Comparison of ENCODE assay signal across 28 cellular contexts in genomic region chr11:7591107-7591894, GRCh38.
A peak's percentile ranks its signal among the peaks of the same experiment; 100 is the strongest.
DNase-seq lines count a peak whose midpoint lies in the region; TF ChIP-seq lines count a peak whose summit lies in the region.
"Had no signal": no experiment of that assay in that cellular context is flagged by ENCODE, and none has a peak within 500 bp of the region (broad histone marks: within the 10 kb centered on the region; RNA-seq: fewer than 3 reads in every experiment).

No MANE protein-coding gene starts in this region.

- H2BK15ac ChIP-seq in neuronal stem cell (ENCODE audit: low read length) = no peak overlapping the region

- peaks cover 23% of the 10 kb centered on the region for H3K4me1 Mint-ChIP-seq in activated CD4-positive, alpha-beta memory T cell treated with anti-CD3 and anti-CD28 coated beads, Interleukin-2, amount 10 ng/mL, durations not matched to agents 7 days and 5 days
- H3K4me1 Mint-ChIP-seq in activated CD4-positive, alpha-beta memory T cell treated with anti-CD3 and anti-CD28 coated beads for 36 hours (ENCODE audit: low read depth) = peaks cover 22% of the 10 kb centered on the region

- no CpG with 5 or more reads among the region's 6 CpGs for WGBS in neuronal stem cell (ENCODE audit: extremely low coverage in 2 of 2, insufficient read length in 2 of 2, insufficient replicate concordance in 1 of 2), 2 donors
- 88 to 96% methylated on average over 6 of the region's 6 CpGs for WGBS in thyroid gland, 2 donors

- H2AFZ ChIP-seq in neuronal stem cell (ENCODE audit: low read length) = no peak overlapping the region
- H2AFZ ChIP-seq: GM23248 had no signal

- H3K36me3 Mint-ChIP-seq in activated CD4-positive, alpha-beta memory T cell treated with anti-CD3 and anti-CD28 coated beads, Interleukin-2, amount 10 ng/mL, durations not matched to agents 7 days and 5 days (ENCODE audit: low read depth) = no peaks in the 10 kb centered on the region
- peaks cover 5% of the 10 kb centered on the region for H3K36me3 Mint-ChIP-seq in activated CD4-positive, alpha-beta memory T cell treated with anti-CD3 and anti-CD28 coated beads for 36 hours
- H3K36me3 Mint-ChIP-seq: activated CD8-positive, alpha-beta memory T cell treated with anti-CD3 and anti-CD28 coated beads, Interleukin-2, amount 10 ng/mL, durations not matched to agents 7 days and 5 days had no signal

- no peak overlapping the region for H2BK12ac ChIP-seq in neuronal stem cell (ENCODE audit: low read length)

- H3K4ac ChIP-seq in neuronal stem cell (ENCODE audit: low read length) = no peak overlapping the region

- H3K4me3 Mint-ChIP-seq in activated CD4-positive, alpha-beta memory T cell treated with anti-CD3 and anti-CD28 coated beads, Interleukin-2, amount 10 ng/mL, durations not matched to agents 7 days and 5 days = no peak overlapping the region
- H3K4me3 Mint-ChIP-seq in activated CD4-positive, alpha-beta memory T cell treated with anti-CD3 and anti-CD28 coated beads for 36 hours = no peak overlapping the region
- H3K4me3 Mint-ChIP-seq: activated CD4-positive, alpha-beta T cell treated with anti-CD3 and anti-CD28 coated beads, Interleukin-2, amount 10 ng/mL, durations not matched to agents 24 days and 14 days; activated CD8-positive, alpha-beta memory T cell treated with anti-CD3 and anti-CD28 coated beads, Interleukin-2, amount 10 ng/mL, durations not matched to agents 7 days and 5 days; activated T-cell treated with anti-CD3 and anti-CD28 coated beads, Interleukin-2, amount 50 U/mL, for 72 hours; CD8-positive, alpha-beta T cell had no signal

- no peaks in the 10 kb centered on the region for H3K27me3 ChIP-seq in neuronal stem cell (ENCODE audit: control insufficient read depth in 3 of 3, insufficient read depth in 3 of 3, low read depth in 1 of 3, low read length in 3 of 3)
- no peaks in the 10 kb centered on the region for H3K27me3 ChIP-seq in thyroid gland
- H3K27me3 ChIP-seq: brain microvascular endothelial cell, heart left ventricle, Peyer's patch had no signal

- no peak for DNase-seq in activated CD4-positive, alpha-beta memory T cell treated with anti-CD3 and anti-CD28 coated beads, Interleukin-2, amount 10 ng/mL, durations not matched to agents 7 days and 5 days
- no peak for DNase-seq in activated CD4-positive, alpha-beta memory T cell treated with anti-CD3 and anti-CD28 coated beads for 36 hours
- DNase-seq in neuronal stem cell (ENCODE audit: low spot score) (no peak), superior temporal gyrus (ENCODE audit: extremely low spot score) (peak; percentile 73), thyroid gland (no peak), HCEC 1CT (no peak)
- DNase-seq in stimulated activated CD4-positive, alpha-beta T cell treated with anti-CD3 and anti-CD28 coated beads, Interleukin-4, amount 100 ng/mL, for 1 hour = no peak
- DNase-seq: activated CD4-positive, alpha-beta T cell treated with anti-CD3 and anti-CD28 coated beads, Interleukin-2, amount 10 ng/mL, durations not matched to agents 24 days and 14 days; activated CD8-positive, alpha-beta memory T cell treated with anti-CD3 and anti-CD28 coated beads, Interleukin-2, amount 10 ng/mL, durations not matched to agents 7 days and 5 days; activated naive CD4-positive, alpha-beta T cell treated with Interleukin-2 at 50 U/mL for 16 hours; activated T-cell treated with anti-CD3 and anti-CD28 coated beads, Interleukin-2, amount 50 U/mL, for 72 hours; brain microvascular endothelial cell; CD8-positive, alpha-beta T cell; DMS 273 treated with DMSO at 0.1 percent for 48 hours; effector memory CD4-positive, alpha-beta T cell; erythroblast; GM23248; heart left ventricle; NCI-H1092 treated with DMSO at 0.1 percent for 48 hours; NCI-H2029; NCI-H2227 treated with DMSO at 0.1 percent for 48 hours; SHP77 treated with DMSO at 0.1 percent for 48 hours; stimulated activated CD4-positive, alpha-beta T cell treated with anti-CD3 and anti-CD28 coated beads, Interleukin-1b, Interleukin-23, amount 100 ng/mL, for 48 hours had no signal

- intact Hi-C loops in activated CD4-positive, alpha-beta memory T cell treated with anti-CD3 and anti-CD28 coated beads for 36 hours (cut with micrococcal nuclease) = no loop called here
- intact Hi-C loops in thyroid gland (cut with DNase I) = no loop called here

- TF ChIP-seq CTCF in thyroid gland (IDR thresholded peaks at IDR 0.05) = no peak

- H3K9me3 ChIP-seq in neuronal stem cell (replicated peaks in 1 of 2; ENCODE audit: control insufficient read depth in 2 of 2, insufficient read depth in 1 of 2, low read depth in 1 of 2, low read length in 2 of 2) = no peaks in the 10 kb centered on the region
- no peaks in the 10 kb centered on the region for H3K9me3 ChIP-seq in thyroid gland
- H3K9me3 ChIP-seq: heart left ventricle, Peyer's patch had no signal

- H3K36me3 ChIP-seq in neuronal stem cell (replicated peaks in 1 of 2; ENCODE audit: control insufficient read depth in 2 of 2, insufficient read depth in 2 of 2, low read length in 2 of 2) = no peaks in the 10 kb centered on the region
- H3K36me3 ChIP-seq in thyroid gland = no peaks in the 10 kb centered on the region
- H3K36me3 ChIP-seq: brain microvascular endothelial cell had no signal

- H4K8ac ChIP-seq in neuronal stem cell (ENCODE audit: low read depth, low read length) = no peak overlapping the region

- H3K4me3 ChIP-seq in neuronal stem cell (ENCODE audit: low read length in 2 of 2) (no peak overlapping the region), thyroid gland (replicated peaks in 1 of 3) (no peak overlapping the region)
- H3K4me3 ChIP-seq: GM23248, heart left ventricle, K562, Peyer's patch, smooth muscle cell had no signal

- no peaks in the 10 kb centered on the region for H3K27me3 Mint-ChIP-seq in activated CD4-positive, alpha-beta memory T cell treated with anti-CD3 and anti-CD28 coated beads, Interleukin-2, amount 10 ng/mL, durations not matched to agents 7 days and 5 days
- no peaks in the 10 kb centered on the region for H3K27me3 Mint-ChIP-seq in activated CD4-positive, alpha-beta memory T cell treated with anti-CD3 and anti-CD28 coated beads for 36 hours
- H3K27me3 Mint-ChIP-seq: activated CD8-positive, alpha-beta memory T cell treated with anti-CD3 and anti-CD28 coated beads, Interleukin-2, amount 10 ng/mL, durations not matched to agents 7 days and 5 days had no signal

- POLR2A ChIA-PET in activated CD4-positive, alpha-beta memory T cell treated with anti-CD3 and anti-CD28 coated beads, Interleukin-2, amount 10 ng/mL, durations not matched to agents 7 days and 5 days (lab: Charles Lee) = interaction anchor here (0.8 to 1.1 kb wide), 2 partner anchors 13 to 15 kb away, joined by 3 read pairs; no protein-coding TSS in a partner anchor
- POLR2A ChIA-PET in activated CD4-positive, alpha-beta memory T cell treated with anti-CD3 and anti-CD28 coated beads for 36 hours (lab: Charles Lee) = no interaction called here

- H3K9ac ChIP-seq in neuronal stem cell (ENCODE audit: low read depth, low read length, poor library complexity) = no peak overlapping the region
- H3K9ac ChIP-seq: GM23248 had no signal

- H2BK5ac ChIP-seq in neuronal stem cell (ENCODE audit: low read length) = no peak overlapping the region

- H3K27ac Mint-ChIP-seq in activated CD4-positive, alpha-beta memory T cell treated with anti-CD3 and anti-CD28 coated beads, Interleukin-2, amount 10 ng/mL, durations not matched to agents 7 days and 5 days = peak overlapping the region; percentile 27
- H3K27ac Mint-ChIP-seq in activated CD4-positive, alpha-beta memory T cell treated with anti-CD3 and anti-CD28 coated beads for 36 hours = no peak overlapping the region
- H3K27ac Mint-ChIP-seq: activated CD4-positive, alpha-beta T cell treated with anti-CD3 and anti-CD28 coated beads, Interleukin-2, amount 10 ng/mL, durations not matched to agents 24 days and 14 days; activated T-cell treated with anti-CD3 and anti-CD28 coated beads, Interleukin-2, amount 50 U/mL, for 72 hours; CD8-positive, alpha-beta T cell had no signal

- no peak for TF ChIP-seq POLR2A in thyroid gland (IDR thresholded peaks at IDR 0.05)

- H3K9me3 Mint-ChIP-seq in activated CD4-positive, alpha-beta memory T cell treated with anti-CD3 and anti-CD28 coated beads, Interleukin-2, amount 10 ng/mL, durations not matched to agents 7 days and 5 days = no peaks in the 10 kb centered on the region
- H3K9me3 Mint-ChIP-seq in activated CD4-positive, alpha-beta memory T cell treated with anti-CD3 and anti-CD28 coated beads for 36 hours = no peaks in the 10 kb centered on the region
- H3K9me3 Mint-ChIP-seq: activated CD4-positive, alpha-beta T cell treated with anti-CD3 and anti-CD28 coated beads, Interleukin-2, amount 10 ng/mL, durations not matched to agents 24 days and 14 days; activated T-cell treated with anti-CD3 and anti-CD28 coated beads, Interleukin-2, amount 50 U/mL, for 72 hours; CD8-positive, alpha-beta T cell had no signal

- H3K4me1 ChIP-seq in neuronal stem cell (ENCODE audit: control insufficient read depth in 2 of 2, insufficient read depth in 1 of 2, low read depth in 1 of 2, low read length in 2 of 2) (peaks cover 10 to 14% of the 10 kb centered on the region in 2 donors), thyroid gland (peaks cover 61 to 69% of the 10 kb centered on the region in 2 donors)

- H4K91ac ChIP-seq in neuronal stem cell (ENCODE audit: low read depth, low read length, poor library complexity) = no peak overlapping the region

- H3K23ac ChIP-seq in neuronal stem cell (ENCODE audit: low read depth, low read length, poor library complexity) = no peak overlapping the region

- peak overlapping the region; percentile 83 for H3K27ac ChIP-seq in cingulate gyrus (ENCODE audit: low read depth, low read length)
- no peak overlapping the region for H3K27ac ChIP-seq in neuronal stem cell (replicated peaks; ENCODE audit: low read length)
- no peak overlapping the region for H3K27ac ChIP-seq in thyroid gland
- H3K27ac ChIP-seq: 22Rv1, brain microvascular endothelial cell, GM23248, heart left ventricle had no signal

- peak overlapping the region; percentile 4 for H2BK120ac ChIP-seq in neuronal stem cell (ENCODE audit: low read depth, low read length)

- no peak overlapping the region for H3K4me2 ChIP-seq in neuronal stem cell (ENCODE audit: insufficient read depth, low read length, poor library complexity, severe bottlenecking)
- H3K4me2 ChIP-seq: smooth muscle cell had no signal

- H3K14ac ChIP-seq in neuronal stem cell (ENCODE audit: low read length) = no peak overlapping the region

- no peak overlapping the region for H2AK5ac ChIP-seq in neuronal stem cell (ENCODE audit: low read depth, low read length)

- CTCF ChIA-PET in activated CD4-positive, alpha-beta memory T cell treated with anti-CD3 and anti-CD28 coated beads, Interleukin-2, amount 10 ng/mL, durations not matched to agents 7 days and 5 days (lab: Charles Lee) = interaction anchor here (1.0 kb wide), 1 partner anchor 78 kb away, joined by 4 read pairs; the partner anchor contains the start of gene PPFIBP2
- CTCF ChIA-PET in activated CD4-positive, alpha-beta memory T cell treated with anti-CD3 and anti-CD28 coated beads for 36 hours (lab: Charles Lee) = no interaction called here

- no peak overlapping the region for H3K18ac ChIP-seq in neuronal stem cell (ENCODE audit: low read length)

- no peaks in the 10 kb centered on the region for H3K79me1 ChIP-seq in neuronal stem cell (ENCODE audit: low read depth, low read length)
